9 cellular contexts compared by ENCODE assay signal in the genomic region with DNA sequence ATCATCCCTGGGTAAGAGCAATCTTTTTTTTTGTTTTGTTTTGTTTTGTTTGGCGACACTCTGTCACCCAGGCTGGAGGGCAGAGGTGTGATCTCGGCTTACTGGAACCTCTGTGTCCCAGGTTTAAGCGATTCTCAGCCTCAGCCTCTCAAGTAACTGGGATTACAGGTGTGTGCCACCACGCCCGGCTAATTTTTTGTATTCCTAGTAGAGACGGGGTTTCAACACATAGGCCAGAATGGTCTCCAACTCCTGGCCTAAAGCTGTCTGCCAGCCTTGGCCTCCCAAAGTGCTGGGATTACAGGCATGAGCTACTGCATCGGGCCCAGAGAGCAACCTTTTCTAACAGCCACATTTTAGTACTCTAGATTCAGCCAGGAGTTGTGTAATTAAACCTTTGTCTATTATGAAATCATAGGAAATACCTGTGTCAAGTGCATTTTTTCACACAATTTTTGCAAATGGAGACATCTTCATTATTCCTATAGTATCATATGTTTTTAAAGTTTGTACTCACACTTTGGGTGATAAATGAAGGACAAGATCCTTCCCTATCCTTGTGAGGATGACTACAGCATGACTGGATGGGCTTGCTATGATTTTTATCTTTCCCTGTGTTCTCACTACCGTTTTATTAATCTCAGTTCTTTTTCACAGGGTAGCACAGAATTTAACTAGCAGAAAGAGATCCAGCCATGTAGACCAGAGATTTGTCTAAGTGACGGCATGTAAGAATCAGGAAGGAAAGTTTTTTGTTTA.
DNase-seq lines count a peak whose midpoint lies in the region; ATAC-seq, FAIRE-seq and TF ChIP-seq lines count a peak whose summit lies in the region.
"Had no signal": no experiment of that assay in that cellular context is flagged by ENCODE, and none has a peak within 500 bp of the region (broad histone marks: within the 10 kb centered on the region; RNA-seq: fewer than 3 reads in every experiment).

No MANE protein-coding gene starts in this region.

- no peaks in the 10 kb centered on the region for H3K36me3 ChIP-seq in CD4-positive, CD25-positive, alpha-beta regulatory T cell (ENCODE audit: control insufficient read depth, insufficient read depth, low read length)
- H3K36me3 ChIP-seq in Loucy (ENCODE audit: insufficient read depth, low read length): no peaks in the 10 kb centered on the region
- peaks cover 45% of the 10 kb centered on the region for H3K36me3 ChIP-seq in K562 (ENCODE audit: control insufficient read depth, insufficient read depth, low read length)
- H3K36me3 ChIP-seq in mesodermal cell (ENCODE audit: control insufficient read depth, insufficient read depth, low read length): peaks cover 7% of the 10 kb centered on the region

- peaks cover 12 to 47% (median 39%) of the 10 kb centered on the region in 4 donors for H3K4me1 Mint-ChIP-seq in CD4-positive, CD25-positive, alpha-beta regulatory T cell

- TF ChIP-seq POLR2A in K562 (conservative IDR thresholded peaks at IDR 0.05): no peak; the same call in 1 of the 2 replicates

- peaks cover 13% of the 10 kb centered on the region; the same call in 1 of the 2 replicates for H3K79me2 ChIP-seq in Loucy (ENCODE audit: insufficient read depth, low read length)
- peaks cover 69% of the 10 kb centered on the region for H3K79me2 ChIP-seq in K562 (ENCODE audit: control insufficient read depth, insufficient read depth, low read length)

- CTCF ChIA-PET in K562 (lab: Yijun Ruan, JAX; ENCODE audit: low intra/inter-chr PET ratio): no interaction called here

- H3K27ac ChIP-seq in CD4-positive, CD25-positive, alpha-beta regulatory T cell (ENCODE audit: insufficient read depth, low read length, poor library complexity, severe bottlenecking): peak overlapping the region; percentile 93
- H3K27ac ChIP-seq in K562 (ENCODE audit: extremely low read depth, low read depth, low read length) (peak overlapping the region; percentile 95), mesodermal cell (ENCODE audit: low read depth, low read length, severe bottlenecking) (peak overlapping the region; percentile 93)

- H3K36me3 Mint-ChIP-seq in CD4-positive, CD25-positive, alpha-beta regulatory T cell: no peaks in the 10 kb centered on the region

- peaks cover 31% of the 10 kb centered on the region for H3K4me1 ChIP-seq in CD4-positive, CD25-positive, alpha-beta regulatory T cell (ENCODE audit: control insufficient read depth, insufficient read depth, low read length, poor library complexity, severe bottlenecking)
- H3K4me1 ChIP-seq in Loucy (ENCODE audit: insufficient read depth, low read length, poor library complexity, severe bottlenecking) (peaks cover 28% of the 10 kb centered on the region), K562 (replicated peaks in 1 of 2; ENCODE audit: control insufficient read depth in 2 of 2, insufficient read depth in 2 of 2, low read length in 2 of 2) (peaks cover 13 to 15% of the 10 kb centered on the region in 2 experiments; a peak in 4 of 5 replicates), mesodermal cell (ENCODE audit: control insufficient read depth, insufficient read depth, low read length, poor library complexity, severe bottlenecking) (no peaks in the 10 kb centered on the region)

- H3K4me3 Mint-ChIP-seq in CD4-positive, CD25-positive, alpha-beta regulatory T cell: peak overlapping the region; percentile 89 to 95 (median 94)

- no peaks in the 10 kb centered on the region for H3K9me3 ChIP-seq in CD4-positive, CD25-positive, alpha-beta regulatory T cell (ENCODE audit: control insufficient read depth in 2 of 2, low read length in 2 of 2)
- H3K9me3 ChIP-seq in Loucy (ENCODE audit: insufficient read depth, low read depth, low read length) (no peaks in the 10 kb centered on the region), K562 (replicated peaks; ENCODE audit: control insufficient read depth, insufficient read depth, low read depth, low read length) (no peaks in the 10 kb centered on the region), mesodermal cell (ENCODE audit: control insufficient read depth, low read length) (peaks cover 2% of the 10 kb centered on the region)

- peaks cover 0 to 1% (median 0%) of the 10 kb centered on the region in 7 donors for H3K9me3 Mint-ChIP-seq in CD4-positive, CD25-positive, alpha-beta regulatory T cell

- peak overlapping the region; percentile 83 for H3K4me3 ChIP-seq in CD4-positive, CD25-positive, alpha-beta regulatory T cell (ENCODE audit: low read depth, low read length)
- H3K4me3 ChIP-seq in Loucy (ENCODE audit: low read length, poor library complexity, severe bottlenecking): peak overlapping the region; percentile 90
- peak overlapping the region; percentile 69 for H3K4me3 ChIP-seq in K562
- peak overlapping the region; percentile 72 for H3K4me3 ChIP-seq in mesodermal cell (ENCODE audit: extremely low read depth, insufficient read depth, low read length, poor library complexity, severe bottlenecking)

- H3K9ac ChIP-seq in Loucy (ENCODE audit: low read depth, low read length, poor library complexity, severe bottlenecking) (peak overlapping the region; percentile 96), K562 (ENCODE audit: insufficient read depth in 1 of 2, low read depth in 2 of 2, low read length in 2 of 2) (peak overlapping the region; percentile 80 to 96)

- no peaks in the 10 kb centered on the region for H4K20me1 ChIP-seq in Loucy (ENCODE audit: insufficient read depth, low read length, poor library complexity, severe bottlenecking)
- H4K20me1 ChIP-seq in K562 (replicated peaks; ENCODE audit: control insufficient read depth, insufficient read depth, low read length): peaks cover 28% of the 10 kb centered on the region

- POLR2A ChIA-PET in K562 (lab: Yijun Ruan, JAX): interaction anchor here (0.6 to 11.9 kb wide), 18 partner anchors 8 to 683 kb away, joined by 3 to 826 read pairs (median 4); a partner anchor contains a TSS

- ATAC-seq in CD4-positive, CD25-positive, alpha-beta regulatory T cell (ENCODE audit: low read depth in 2 of 2): no peak
- ATAC-seq in K562 (peak; percentile 6), sciatic nerve (no peak), GM18870 (IDR thresholded peaks at IDR 0.05; ENCODE audit: unreplicated experiment) (no peak)

- WGBS in K562 (ENCODE audit: insufficient coverage, low coverage, missing lambda C conversion rate): 15% methylated on average over 9 of the region's 9 CpGs
- 92 to 98% methylated on average over 6 to 7 of the region's 9 CpGs for WGBS in mesodermal cell (ENCODE audit: insufficient coverage in 2 of 2), 2 experiments

- in situ Hi-C loops in K562 (cut with MboI): loop anchor here (10.0 kb wide), 1 partner anchor 1705 kb away; a partner anchor contains a TSS

- TF ChIP-seq CTCF in Loucy (conservative IDR thresholded peaks at IDR 0.05; ENCODE audit: low read length): no peak
- no peak for TF ChIP-seq CTCF in K562 (IDR thresholded peaks at IDR 0.05 in 2 of 3, conservative IDR thresholded peaks at IDR 0.05 in 1 of 3; ENCODE audit: insufficient read depth in 2 of 3, low read depth in 1 of 3, low read length in 3 of 3)

- no peaks in the 10 kb centered on the region for H3K27me3 ChIP-seq in CD4-positive, CD25-positive, alpha-beta regulatory T cell (ENCODE audit: control insufficient read depth, insufficient read depth, low read length)
- no peaks in the 10 kb centered on the region for H3K27me3 ChIP-seq in Loucy (ENCODE audit: insufficient read depth, low read length, poor library complexity, severe bottlenecking)
- no peaks in the 10 kb centered on the region; a peak in 1 of 5 replicates for H3K27me3 ChIP-seq in K562 (ENCODE audit: control insufficient read depth in 2 of 2, insufficient read depth in 2 of 2, low read length in 2 of 2)

- peaks cover 8% of the 10 kb centered on the region; the same call in 1 of the 2 replicates for H3F3A ChIP-seq in Loucy (ENCODE audit: low read depth)

- H3K9me2 ChIP-seq in Loucy (replicated peaks; ENCODE audit: low read depth, low read length): no peaks in the 10 kb centered on the region

- TF ChIP-seq RAD21 in K562 (CRISPR knock-in tag; conservative IDR thresholded peaks at IDR 0.05 in 1 of 2, IDR thresholded peaks at IDR 0.05 in 1 of 2): peak in 1 of 2 experiments; percentile 18; a peak in 1 of 4 replicates

- H3K4me2 ChIP-seq in Loucy (ENCODE audit: low read depth, low read length, poor library complexity, severe bottlenecking) (peak overlapping the region; percentile 96), K562 (ENCODE audit: insufficient read depth, low read length) (peak overlapping the region; percentile 96)

- H3K27me3 Mint-ChIP-seq in CD4-positive, CD25-positive, alpha-beta regulatory T cell: no peaks in the 10 kb centered on the region

- no peaks in the 10 kb centered on the region for H3K9me1 ChIP-seq in K562 (ENCODE audit: control insufficient read depth, insufficient read depth, low read length)

- no TSS peak for BruUV-seq in K562 (replicated peaks; lab: Mats Ljungman, UMichigan)

- TF ChIP-seq EP300 in K562 (IDR thresholded peaks at IDR 0.05; ENCODE audit: low read length): no peak

- peak in 1 of 3 donors; percentile 40 for DNase-seq in CD4-positive, CD25-positive, alpha-beta regulatory T cell
- DNase-seq in K562 (ENCODE audit: extremely low read depth in 1 of 4, low spot score in 3 of 4) (peak in 1 of 4 experiments; percentile 39), sciatic nerve (ENCODE audit: low spot score) (no peak), middle frontal gyrus (ENCODE audit: extremely low spot score, low spot score) (no peak)
- DNase-seq in stimulated activated CD4-positive, alpha-beta T cell treated with anti-CD3 and anti-CD28 coated beads, Interleukin-1b, Interleukin-23, amount 100 ng/mL, for 48 hours: no peak
- DNase-seq: kidney glomerular epithelial cell had no signal

- H2AFZ ChIP-seq in Loucy (ENCODE audit: low read length) (no peak overlapping the region), K562 (ENCODE audit: low read depth, low read length) (no peak overlapping the region)

- intact Hi-C loops in K562 (cut with micrococcal nuclease): loop anchor here (2.0 to 10.0 kb wide), 5 partner anchors 19 to 1625 kb away; a partner anchor contains a TSS
- intact Hi-C loops in sciatic nerve (cut with DNase I): no loop called here

- FAIRE-seq in K562 (lab: Jason Lieb, UNC): no peak

- H3K27ac Mint-ChIP-seq in CD4-positive, CD25-positive, alpha-beta regulatory T cell: peak overlapping the region; percentile 92 to 98 (median 95)

TF ChIP-seq in K562, 482 proteins besides CTCF, POLR2A, EP300 and RAD21 (continues in another document):
- TF ChIP-seq HDGF (IDR thresholded peaks at IDR 0.05) (0 out of 2 replicates have a peak, but pooled peaks have one; percentile 54), SMARCA5 (IDR thresholded peaks at IDR 0.05) (peak; percentile 48; the same call in 1 of the 2 replicates)
